1 cellular context compared by ENCODE assay signal in genomic region chr20:17964632-17965031, GRCh38.
TF ChIP-seq lines count a peak whose summit lies in the region.

No MANE protein-coding gene starts in this region.

TF ChIP-seq in WTC11, 78 proteins besides CTCF, POLR2A, EP300 and RAD21 (continued from another document):
- TF ChIP-seq AFF4 (CRISPR knock-in tag; IDR thresholded peaks at IDR 0.05; ENCODE audit: borderline replicate concordance) (no peak), ATF1 (CRISPR knock-in tag; IDR thresholded peaks at IDR 0.05) (no peak), ZNF317 (CRISPR knock-in tag; IDR thresholded peaks at IDR 0.05; ENCODE audit: borderline replicate concordance, low read depth) (no peak), FOXP1 (CRISPR knock-in tag; IDR thresholded peaks at IDR 0.05; ENCODE audit: borderline replicate concordance) (no peak), SOX15 (CRISPR knock-in tag; IDR thresholded peaks at IDR 0.05) (no peak), MXD4 (CRISPR knock-in tag; IDR thresholded peaks at IDR 0.05; ENCODE audit: borderline replicate concordance) (no peak), JAZF1 (CRISPR knock-in tag; IDR thresholded peaks at IDR 0.05) (no peak), ZNF512 (CRISPR knock-in tag; IDR thresholded peaks at IDR 0.05; ENCODE audit: borderline replicate concordance) (no peak)
